14 cellular contexts compared by ENCODE assay signal in genomic region chr7:31950101-31950755, GRCh38.
DNase-seq lines count a peak whose midpoint lies in the region; ATAC-seq, FAIRE-seq and TF ChIP-seq lines count a peak whose summit lies in the region.
"Had no signal": no experiment of that assay in that cellular context is flagged by ENCODE, and none has a peak within 500 bp of the region (broad histone marks: within the 10 kb centered on the region; RNA-seq: fewer than 3 reads in every experiment).

No MANE protein-coding gene starts in this region.

- intact Hi-C loops in endothelial cell of umbilical vein (cut with micrococcal nuclease) = no loop called here

- H4K20me1 ChIP-seq in endothelial cell of umbilical vein (replicated peaks; ENCODE audit: control insufficient read depth, extremely low read depth, insufficient read depth, low read length) = no peaks in the 10 kb centered on the region

- H3K27ac ChIP-seq in ACC112 (ENCODE audit: low read depth, low read length) = no peak overlapping the region
- H3K27ac ChIP-seq in endothelial cell of umbilical vein (ENCODE audit: insufficient read depth, low read depth, low read length) = no peak overlapping the region

- dilution Hi-C loops in endothelial cell of umbilical vein (cut with MboI; ENCODE audit: extremely low pct_ligation_motif_present, low sequenced_read_pairs) = no loop called here

- H3K4me1 ChIP-seq in ACC112 (ENCODE audit: control insufficient read depth, insufficient read depth, low read length, unreplicated experiment) (peaks cover 32% of the 10 kb centered on the region), endothelial cell of umbilical vein (ENCODE audit: control insufficient read depth, extremely low read depth, insufficient read depth, low read length) (no peaks in the 10 kb centered on the region)

- CTCF ChIA-PET in endothelial cell of umbilical vein (lab: Charles Lee) = interaction anchor here (0.9 to 1.6 kb wide), 4 partner anchors 11 to 214 kb away, joined by 3 to 5 read pairs (median 3); no protein-coding TSS in a partner anchor

- no peak overlapping the region for H3K4me2 ChIP-seq in endothelial cell of umbilical vein (ENCODE audit: insufficient read depth, low read length)

- no TSS peak for BruUV-seq in endothelial cell of umbilical vein (replicated peaks; lab: Mats Ljungman, UMichigan)

- TF ChIP-seq CTCF in endothelial cell of umbilical vein (IDR thresholded peaks at IDR 0.05; ENCODE audit: extremely low read depth in 1 of 2, insufficient read depth in 1 of 2, low read depth in 1 of 2, low read length in 2 of 2) = no peak

- ATAC-seq in GM18498 (IDR thresholded peaks at IDR 0.05; ENCODE audit: unreplicated experiment) (peak; percentile 48), HG03378 (IDR thresholded peaks at IDR 0.05; ENCODE audit: unreplicated experiment) (no peak), HG02870 (IDR thresholded peaks at IDR 0.05; ENCODE audit: unreplicated experiment) (no peak)

- no peaks in the 10 kb centered on the region for H3K9me1 ChIP-seq in endothelial cell of umbilical vein (replicated peaks; ENCODE audit: control insufficient read depth, extremely low read depth, insufficient read depth, low read length)

- POLR2A ChIA-PET in endothelial cell of umbilical vein (lab: Charles Lee) = no interaction called here

- H3K9me3 ChIP-seq in endothelial cell of umbilical vein (replicated peaks; ENCODE audit: control insufficient read depth, insufficient read depth, low read length) = no peaks in the 10 kb centered on the region

- no peak overlapping the region; the same call in 1 of the 2 replicates for H3K4me3 ChIP-seq in ACC112 (ENCODE audit: low read depth, low read length)
- no peak overlapping the region for H3K4me3 ChIP-seq in endothelial cell of umbilical vein (replicated peaks in 1 of 3; ENCODE audit: insufficient read depth in 1 of 3, low read depth in 1 of 3, low read length in 3 of 3)

- no peaks in the 10 kb centered on the region for H3K36me3 ChIP-seq in ACC112 (ENCODE audit: insufficient read depth, low read length)
- no peaks in the 10 kb centered on the region for H3K36me3 ChIP-seq in endothelial cell of umbilical vein (ENCODE audit: control insufficient read depth in 2 of 2, extremely low read depth in 1 of 2, insufficient read depth in 2 of 2, low read length in 2 of 2)

- H3K79me2 ChIP-seq in ACC112 (ENCODE audit: control insufficient read depth, insufficient read depth, low read length, unreplicated experiment) (no peaks in the 10 kb centered on the region), endothelial cell of umbilical vein (ENCODE audit: control insufficient read depth, insufficient read depth, low read length) (no peaks in the 10 kb centered on the region)

- H3K27me3 ChIP-seq in ACC112 (ENCODE audit: insufficient read depth, low read length) = no peaks in the 10 kb centered on the region
- H3K27me3 ChIP-seq in endothelial cell of umbilical vein (ENCODE audit: control insufficient read depth in 2 of 2, insufficient read depth in 2 of 2, low read length in 2 of 2) = no peaks in the 10 kb centered on the region

- TF ChIP-seq POLR2A in endothelial cell of umbilical vein (IDR thresholded peaks at IDR 0.05; ENCODE audit: low read depth, low read length) = no peak

- peak; percentile 89 for DNase-seq in M059J (ENCODE audit: low read depth)
- DNase-seq in endothelial cell of umbilical vein (ENCODE audit: low read depth, low spot score) = no peak
- no peak for DNase-seq in NCI-H2081 (lab: John Stamatoyannopoulos, UW)
- DNase-seq in HK-2 (ENCODE audit: unreplicated experiment) = no peak
- DNase-seq: activated CD4-positive, alpha-beta T cell treated with anti-CD3 and anti-CD28 coated beads, Interleukin-2, amount 10 ng/mL, durations not matched to agents 24 days and 14 days; activated naive CD8-positive, alpha-beta T cell treated with anti-CD3 and anti-CD28 coated beads, Interleukin-2, amount 10 ng/mL, durations not matched to agents 7 days and 5 days; activated T-cell treated with anti-CD3 and anti-CD28 coated beads, Interleukin-2, amount 50 U/mL, for 48 hours; NCI-H82; SHP77 treated with DMSO at 0.1 percent for 48 hours; T1000 had no signal

- no peak for FAIRE-seq in endothelial cell of umbilical vein (lab: Jason Lieb, UNC)

- H2AFZ ChIP-seq in ACC112 (ENCODE audit: low read length, unreplicated experiment) (peak overlapping the region; percentile 32), endothelial cell of umbilical vein (ENCODE audit: low read depth, low read length) (no peak overlapping the region)

- H3K9ac ChIP-seq in endothelial cell of umbilical vein (replicated peaks; ENCODE audit: extremely low read depth, insufficient read depth, low read length) = no peak overlapping the region

TF ChIP-seq in endothelial cell of umbilical vein, 7 proteins besides CTCF, POLR2A, EP300 and RAD21:
- TF ChIP-seq POLR2AphosphoS5 (IDR thresholded peaks at IDR 0.05; ENCODE audit: insufficient read depth, low read depth, low read length) (no peak), GATA2 (IDR thresholded peaks at IDR 0.05; ENCODE audit: insufficient read depth, insufficient read length, low read depth, low read length) (peak; percentile 92), FOS (IDR thresholded peaks at IDR 0.05; ENCODE audit: borderline replicate concordance, insufficient read depth, low read length) (peak; percentile 38)
